In genomic region chr9:136964833-136965422, GRCh38 we compare ENCODE assay signal across 22 cellular contexts. TPM values are rescaled to one million over a fixed set of nuclear protein-coding genes. Genes with fewer than 3 reads are reported as not detected.
DNase-seq lines count a peak whose midpoint lies in the region; ATAC-seq and TF ChIP-seq lines count a peak whose summit lies in the region.
"Had no signal": no experiment of that assay in that cellular context is flagged by ENCODE, and none has a peak within 500 bp of the region (broad histone marks: within the 10 kb centered on the region; RNA-seq: fewer than 3 reads in every experiment).

No MANE protein-coding gene starts in this region.

- TF ChIP-seq CTCF in natural killer cell (IDR thresholded peaks at IDR 0.05) (no peak), lower lobe of right lung (IDR thresholded peaks at IDR 0.05) (no peak)

- H3K4me1 ChIP-seq in lower lobe of right lung, result peaks cover 8% of the 10 kb centered on the region
- H3K4me1 ChIP-seq: right lobe of liver had no signal

- no peaks in the 10 kb centered on the region for H3K36me3 ChIP-seq in lower lobe of right lung
- H3K36me3 ChIP-seq: right lobe of liver had no signal

- ATAC-seq in natural killer cell, result no peak
- ATAC-seq in natural killer cell treated with Interleukin-12 subunit alpha and Interleukin-12 subunit beta and Interleukin-15 and Interleukin-18, amount 100 ng/mL, for 72 hours, result no peak
- no peak for ATAC-seq in effector memory CD8-positive, alpha-beta T cell (replicated peaks)
- ATAC-seq in lower lobe of right lung, result no peak
- ATAC-seq: body of pancreas; right lobe of liver; stimulated activated naive CD8-positive, alpha-beta T cell treated with anti-CD3 and anti-CD28 coated beads, Interleukin-15, Interleukin-2, amounts not matched to agents 100 U/mL and 50 U/mL, for 24 hours had no signal

- peak overlapping the region; percentile 70 for H3K4me3 Mint-ChIP-seq in natural killer cell
- H3K4me3 Mint-ChIP-seq in natural killer cell treated with Interleukin-12 subunit alpha and Interleukin-12 subunit beta and Interleukin-15 and Interleukin-18, amount 100 ng/mL, for 72 hours, result no peak overlapping the region
- H3K4me3 Mint-ChIP-seq in effector memory CD8-positive, alpha-beta T cell, result peak overlapping the region; percentile 84 to 85

- H3K27ac ChIP-seq in lower lobe of right lung, result no peak overlapping the region
- H3K27ac ChIP-seq: body of pancreas, right lobe of liver had no signal

- DNase-seq in natural killer cell (no peak), lower lobe of right lung (no peak), SHP77 (lab: John Stamatoyannopoulos, UW) (no peak), DMS53 treated with DMSO at 0.1 percent for 48 hours (lab: John Stamatoyannopoulos, UW; ENCODE audit: unreplicated experiment) (no peak)
- no peak for DNase-seq in natural killer cell treated with Interleukin-12 subunit alpha and Interleukin-12 subunit beta and Interleukin-15 and Interleukin-18, amount 100 ng/mL, for 72 hours (ENCODE audit: low spot score)
- no peak for DNase-seq in effector memory CD8-positive, alpha-beta T cell
- DNase-seq: activated T-cell treated with anti-CD3 and anti-CD28 coated beads, Interleukin-2, amount 50 U/mL, for 48 hours; body of pancreas; cortex of kidney; DMS79 treated with DMSO at 0.1 percent for 48 hours; foreskin melanocyte; KG1; NCI-H2029 treated with DMSO at 0.1 percent for 48 hours; NK-92 treated with Interleukin-12 subunit alpha and Interleukin-12 subunit beta, amount 100 ng/mL, for 24 hours; right lobe of liver; stimulated activated naive CD8-positive, alpha-beta T cell treated with anti-CD3 and anti-CD28 coated beads, Interleukin-15, Interleukin-2, amounts not matched to agents 100 U/mL and 50 U/mL, for 24 hours; SW 1271 had no signal

- H3K27ac Mint-ChIP-seq in natural killer cell, result peak overlapping the region; percentile 22 to 83
- H3K27ac Mint-ChIP-seq in natural killer cell treated with Interleukin-12 subunit alpha and Interleukin-12 subunit beta and Interleukin-15 and Interleukin-18, amount 100 ng/mL, for 72 hours, result no peak overlapping the region
- H3K27ac Mint-ChIP-seq in effector memory CD8-positive, alpha-beta T cell, result peak overlapping the region; percentile 35 to 94

- intact Hi-C loops in natural killer cell (cut with micrococcal nuclease) (no loop called here), lower lobe of right lung (cut with DNase I) (no loop called here)

- H3K36me3 Mint-ChIP-seq in natural killer cell, result no peaks in the 10 kb centered on the region
- no peaks in the 10 kb centered on the region for H3K36me3 Mint-ChIP-seq in natural killer cell treated with Interleukin-12 subunit alpha and Interleukin-12 subunit beta and Interleukin-15 and Interleukin-18, amount 100 ng/mL, for 72 hours
- peaks cover 21% of the 10 kb centered on the region for H3K36me3 Mint-ChIP-seq in effector memory CD8-positive, alpha-beta T cell (ENCODE audit: insufficient read depth)
- H3K36me3 Mint-ChIP-seq: activated naive CD4-positive, alpha-beta T cell treated with anti-CD3 and anti-CD28 coated beads, Interleukin-2, amount 50 U/mL, for 72 hours; CD4-positive, CD25-positive, alpha-beta regulatory T cell had no signal

- H3K4me1 Mint-ChIP-seq in natural killer cell, result peaks cover 35 to 53% of the 10 kb centered on the region in 2 donors
- H3K4me1 Mint-ChIP-seq in natural killer cell treated with Interleukin-12 subunit alpha and Interleukin-12 subunit beta and Interleukin-15 and Interleukin-18, amount 100 ng/mL, for 72 hours (ENCODE audit: low read depth in 2 of 2), result peaks cover 22 to 27% of the 10 kb centered on the region in 2 donors
- peaks cover 43 to 50% of the 10 kb centered on the region in 2 donors for H3K4me1 Mint-ChIP-seq in effector memory CD8-positive, alpha-beta T cell (ENCODE audit: low read depth in 2 of 2)

- no peak overlapping the region for H3K4me3 ChIP-seq in lower lobe of right lung
- H3K4me3 ChIP-seq: body of pancreas, mucosa of descending colon, right lobe of liver had no signal

- no peaks in the 10 kb centered on the region for H3K9me3 Mint-ChIP-seq in natural killer cell
- no peaks in the 10 kb centered on the region for H3K9me3 Mint-ChIP-seq in natural killer cell treated with Interleukin-12 subunit alpha and Interleukin-12 subunit beta and Interleukin-15 and Interleukin-18, amount 100 ng/mL, for 72 hours
- H3K9me3 Mint-ChIP-seq in effector memory CD8-positive, alpha-beta T cell, result no peaks in the 10 kb centered on the region
- H3K9me3 Mint-ChIP-seq: activated naive CD4-positive, alpha-beta T cell treated with anti-CD3 and anti-CD28 coated beads, Interleukin-2, amount 50 U/mL, for 72 hours; CD4-positive, CD25-positive, alpha-beta regulatory T cell had no signal

- H3K9me3 ChIP-seq in lower lobe of right lung, result no peaks in the 10 kb centered on the region
- H3K9me3 ChIP-seq: body of pancreas, mucosa of descending colon, right lobe of liver had no signal

- no peaks in the 10 kb centered on the region for H3K27me3 Mint-ChIP-seq in natural killer cell (ENCODE audit: low read depth in 2 of 2)
- no peaks in the 10 kb centered on the region for H3K27me3 Mint-ChIP-seq in natural killer cell treated with Interleukin-12 subunit alpha and Interleukin-12 subunit beta and Interleukin-15 and Interleukin-18, amount 100 ng/mL, for 72 hours
- no peaks in the 10 kb centered on the region for H3K27me3 Mint-ChIP-seq in effector memory CD8-positive, alpha-beta T cell
- H3K27me3 Mint-ChIP-seq: CD4-positive, CD25-positive, alpha-beta regulatory T cell had no signal

- H3K27me3 ChIP-seq in lower lobe of right lung (ENCODE audit: low read depth), result no peaks in the 10 kb centered on the region
- H3K27me3 ChIP-seq: body of pancreas, right lobe of liver had no signal

RNA-seq across cellular contexts. Expression of gene PTGDS, which starts 12.4 kb away (rescaled TPM):
- total RNA-seq in natural killer cell (100 to 1,000 TPM; 157 to 361 (median 296) TPM), lower lobe of right lung (225 TPM)
- total RNA-seq in natural killer cell treated with Interleukin-12 subunit alpha and Interleukin-12 subunit beta and Interleukin-15 and Interleukin-18, amount 100 ng/mL, for 72 hours, result 1 to 10 TPM; 1.7 to 4.4 TPM
- total RNA-seq: activated naive CD4-positive, alpha-beta T cell treated with anti-CD3 and anti-CD28 coated beads, Interleukin-2, amount 50 U/mL, for 72 hours; epithelial cell of proximal tubule; NCI-H460 had no signal

RNA-seq across cellular contexts. Expression of gene LCN12, which starts 12.9 kb away (rescaled TPM):
- total RNA-seq in natural killer cell (10 to 100 TPM in 1 of 3 donors, 1 to 10 TPM in 2; 9.2 to 11.3 (median 9.8) TPM), lower lobe of right lung (1.9 TPM)
- 1 to 10 TPM; 2.0 to 2.2 TPM for total RNA-seq in natural killer cell treated with Interleukin-12 subunit alpha and Interleukin-12 subunit beta and Interleukin-15 and Interleukin-18, amount 100 ng/mL, for 72 hours

RNA-seq across cellular contexts. Expression of gene LCNL1, which starts 17.9 kb away (rescaled TPM):
- total RNA-seq in natural killer cell (1 to 10 TPM; 4.9 to 8.4 (median 8.2) TPM), lower lobe of right lung (1.9 TPM)
- total RNA-seq in natural killer cell treated with Interleukin-12 subunit alpha and Interleukin-12 subunit beta and Interleukin-15 and Interleukin-18, amount 100 ng/mL, for 72 hours, result under 1 TPM in 1 of 2 donors, not detected in 1; 0.21 TPM
- total RNA-seq: activated naive CD4-positive, alpha-beta T cell treated with anti-CD3 and anti-CD28 coated beads, Interleukin-2, amount 50 U/mL, for 72 hours; body of pancreas; CD4-positive, CD25-positive, alpha-beta regulatory T cell; epithelial cell of proximal tubule; NCI-H460; right lobe of liver had no signal

RNA-seq across cellular contexts. Expression of gene C8G, which starts 19.9 kb away (rescaled TPM):
- total RNA-seq in natural killer cell, result 1 to 10 TPM; 3.9 to 8.5 (median 7.3) TPM
- total RNA-seq in natural killer cell treated with Interleukin-12 subunit alpha and Interleukin-12 subunit beta and Interleukin-15 and Interleukin-18, amount 100 ng/mL, for 72 hours, result 1 to 10 TPM; 2.4 to 2.5 TPM
- total RNA-seq in lower lobe of right lung, result 2.2 TPM
- total RNA-seq: body of pancreas, epithelial cell of proximal tubule, NCI-H460 had no signal

RNA-seq across cellular contexts. Expression of gene FBXW5, which starts 20.4 kb away (rescaled TPM):
- 100 to 1,000 TPM; 117 to 144 (median 136) TPM for total RNA-seq in natural killer cell
- total RNA-seq in natural killer cell treated with Interleukin-12 subunit alpha and Interleukin-12 subunit beta and Interleukin-15 and Interleukin-18, amount 100 ng/mL, for 72 hours, result 100 to 1,000 TPM; 102 to 155 TPM
- total RNA-seq in lower lobe of right lung, result 83.2 TPM

Comparison
In these comparisons a context has a peak if more than half of its experiments do, and no peak if none do; other contexts are left out.
1. H3K27ac Mint-ChIP-seq: peak in natural killer cell (2 of 2) and effector memory CD8-positive, alpha-beta T cell (2 of 2); none in natural killer cell treated with Interleukin-12 subunit alpha and Interleukin-12 subunit beta and Interleukin-15 and Interleukin-18, amount 100 ng/mL, for 72 hours (0 of 2).
2. RNA of gene PTGDS, which starts 12.4 kb away (total RNA-seq): 157 to 361 TPM in natural killer cell and 225 TPM in lower lobe of right lung (single experiment); 1.7 to 4.4 TPM in natural killer cell treated with Interleukin-12 subunit alpha and Interleukin-12 subunit beta and Interleukin-15 and Interleukin-18, amount 100 ng/mL, for 72 hours; every median in the first group is over 10 times any median in the second.